In genomic region chr4:134787315-134787714, GRCh38 we compare ENCODE assay signal across 21 cellular contexts.
"Had no signal": no experiment of that assay in that cellular context is flagged by ENCODE, and none has a peak within 500 bp of the region (broad histone marks: within the 10 kb centered on the region; RNA-seq: fewer than 3 reads in every experiment).

No MANE protein-coding gene starts in this region.

- DNase-seq: activated CD4-positive, alpha-beta T cell treated with anti-CD3 and anti-CD28 coated beads, Interleukin-2, amount 50 U/mL, for 4 hours; activated CD8-positive, alpha-beta memory T cell treated with anti-CD3 and anti-CD28 coated beads, Interleukin-2, amount 10 ng/mL, durations not matched to agents 7 days and 5 days; activated gamma-delta T cell treated with Interleukin-2 at 50 U/mL for 16 hours; activated naive CD8-positive, alpha-beta T cell treated with anti-CD3 and anti-CD28 coated beads, Interleukin-2, amount 10 ng/mL, durations not matched to agents 7 days and 5 days; activated T-cell treated with anti-CD3 and anti-CD28 coated beads, Interleukin-2, amount 50 U/mL, for 48 hours; foreskin melanocyte; head of caudate nucleus; islet precursor cell; psoas muscle; right lobe of liver; stimulated activated naive B cell treated with anti-CD40 and anti-IgM and Interleukin-4, amounts not matched to agents 10 μg/mL and 1 μg/mL and 100 μg/mL, for 72 hours; substantia nigra; SW 1271; transverse colon had no signal

- ATAC-seq: activated CD4-positive, CD25-positive, alpha-beta regulatory T cell treated with anti-CD3 and anti-CD28 coated beads, Interleukin-2, amount 50 U/mL, for 24 hours; activated CD8-positive, alpha-beta memory T cell treated with anti-CD3 and anti-CD28 coated beads, Interleukin-2, amount 10 ng/mL, durations not matched to agents 7 days and 5 days; left lobe of liver; psoas muscle; right lobe of liver; stimulated activated naive B cell treated with anti-CD40 and anti-IgM and Interleukin-4, amounts not matched to agents 10 μg/mL and 1 μg/mL and 100 μg/mL, for 72 hours had no signal

- H3K27me3 ChIP-seq: esophagus muscularis mucosa, right lobe of liver, transverse colon had no signal

- H3K4me3 ChIP-seq: esophagus muscularis mucosa, psoas muscle, right lobe of liver, transverse colon had no signal

- H3K27ac ChIP-seq: esophagus muscularis mucosa, psoas muscle, right lobe of liver, transverse colon had no signal

- H3K27ac Mint-ChIP-seq: activated CD8-positive, alpha-beta memory T cell treated with anti-CD3 and anti-CD28 coated beads, Interleukin-2, amount 10 ng/mL, durations not matched to agents 7 days and 5 days; activated naive CD8-positive, alpha-beta T cell treated with anti-CD3 and anti-CD28 coated beads, Interleukin-2, amount 10 ng/mL, durations not matched to agents 7 days and 5 days; memory B cell; nephron; stimulated activated naive B cell treated with anti-CD40 and anti-IgM and Interleukin-4, amounts not matched to agents 10 μg/mL and 1 μg/mL and 100 μg/mL, for 72 hours; T-helper 2 cell treated with Interferon-gamma antibody and Interleukin-4, amounts not matched to agents 5 μg/mL and 100 μg/mL, for 36 hours had no signal

- H3K9me3 ChIP-seq: esophagus muscularis mucosa, right lobe of liver, transverse colon had no signal

- H3K4me1 Mint-ChIP-seq: activated CD8-positive, alpha-beta memory T cell treated with anti-CD3 and anti-CD28 coated beads, Interleukin-2, amount 10 ng/mL, durations not matched to agents 7 days and 5 days; activated naive CD8-positive, alpha-beta T cell treated with anti-CD3 and anti-CD28 coated beads, Interleukin-2, amount 10 ng/mL, durations not matched to agents 7 days and 5 days; central memory CD8-positive, alpha-beta T cell; memory B cell; nephron; stimulated activated naive B cell treated with anti-CD40 and anti-IgM and Interleukin-4, amounts not matched to agents 10 μg/mL and 1 μg/mL and 100 μg/mL, for 72 hours had no signal

- H3K27me3 Mint-ChIP-seq: activated CD8-positive, alpha-beta memory T cell treated with anti-CD3 and anti-CD28 coated beads, Interleukin-2, amount 10 ng/mL, durations not matched to agents 7 days and 5 days; activated naive CD8-positive, alpha-beta T cell treated with anti-CD3 and anti-CD28 coated beads, Interleukin-2, amount 10 ng/mL, durations not matched to agents 7 days and 5 days; central memory CD8-positive, alpha-beta T cell; memory B cell; stimulated activated naive B cell treated with anti-CD40 and anti-IgM and Interleukin-4, amounts not matched to agents 10 μg/mL and 1 μg/mL and 100 μg/mL, for 72 hours had no signal

- H3K4me3 Mint-ChIP-seq: activated CD8-positive, alpha-beta memory T cell treated with anti-CD3 and anti-CD28 coated beads, Interleukin-2, amount 10 ng/mL, durations not matched to agents 7 days and 5 days; activated naive CD8-positive, alpha-beta T cell treated with anti-CD3 and anti-CD28 coated beads, Interleukin-2, amount 10 ng/mL, durations not matched to agents 7 days and 5 days; central memory CD8-positive, alpha-beta T cell; memory B cell; nephron; stimulated activated naive B cell treated with anti-CD40 and anti-IgM and Interleukin-4, amounts not matched to agents 10 μg/mL and 1 μg/mL and 100 μg/mL, for 72 hours; T-helper 2 cell treated with Interferon-gamma antibody and Interleukin-4, amounts not matched to agents 5 μg/mL and 100 μg/mL, for 36 hours had no signal

- H3K36me3 Mint-ChIP-seq: activated CD8-positive, alpha-beta memory T cell treated with anti-CD3 and anti-CD28 coated beads, Interleukin-2, amount 10 ng/mL, durations not matched to agents 7 days and 5 days; memory B cell; stimulated activated naive B cell treated with anti-CD40 and anti-IgM and Interleukin-4, amounts not matched to agents 10 μg/mL and 1 μg/mL and 100 μg/mL, for 72 hours had no signal

- H3K4me1 ChIP-seq: esophagus muscularis mucosa, psoas muscle, right lobe of liver, transverse colon had no signal

- H3K36me3 ChIP-seq: esophagus muscularis mucosa, right lobe of liver, transverse colon had no signal
